Comparison of ENCODE assay signal across 9 cellular contexts in the genomic region with DNA sequence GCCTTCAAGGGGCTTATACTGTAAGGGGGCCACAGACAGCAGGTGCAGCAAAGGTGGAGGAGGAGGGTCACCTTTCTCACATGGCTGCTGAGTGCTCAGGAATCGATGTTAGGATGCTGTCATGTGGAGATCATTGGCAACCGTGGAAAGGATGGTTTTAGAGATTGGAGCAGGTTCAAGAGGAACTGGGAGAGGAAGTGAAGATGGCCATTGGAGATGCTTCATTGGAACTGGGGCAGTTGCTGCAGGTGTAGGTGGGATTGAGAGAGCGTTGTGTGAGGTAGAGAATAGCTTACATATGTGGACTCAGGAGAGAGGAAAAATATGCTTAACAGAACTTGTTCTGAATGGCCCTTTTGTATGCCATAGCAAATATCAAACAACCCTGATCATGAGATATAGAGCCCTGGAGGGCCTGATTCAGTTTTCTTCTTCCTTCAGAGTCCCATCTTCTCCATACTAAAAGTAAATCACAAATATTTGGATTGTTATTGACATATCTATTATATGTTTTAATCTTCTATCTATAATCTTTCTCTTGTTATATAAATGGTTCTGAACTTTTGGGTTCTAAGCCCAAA.
A peak's percentile ranks its signal among the peaks of the same experiment; 100 is the strongest.
DNase-seq lines count a peak whose midpoint lies in the region; ATAC-seq and TF ChIP-seq lines count a peak whose summit lies in the region.
"Had no signal": no experiment of that assay in that cellular context is flagged by ENCODE, and none has a peak within 500 bp of the region (broad histone marks: within the 10 kb centered on the region; RNA-seq: fewer than 3 reads in every experiment).

No MANE protein-coding gene starts in this region.

- no peaks in the 10 kb centered on the region for H3K27me3 ChIP-seq in SU-DHL-6 (ENCODE audit: low read length)
- H3K27me3 ChIP-seq in rectal smooth muscle tissue (ENCODE audit: control insufficient read depth, insufficient read depth, low read length), result no peaks in the 10 kb centered on the region

- no peaks in the 10 kb centered on the region for H3K27me3 Mint-ChIP-seq in T-helper 1 cell treated with Interleukin-12 subunit alpha and Interleukin-12 subunit beta and Interleukin-4 antibody, amounts not matched to agents 30 μg/mL and 1 μg/mL, for 36 hours (ENCODE audit: low read depth)

- no peaks in the 10 kb centered on the region; the same call in 1 of the 2 replicates for H3K79me2 ChIP-seq in SU-DHL-6 (ENCODE audit: insufficient read depth, low read length)

- no peaks in the 10 kb centered on the region for H3K9me2 ChIP-seq in SU-DHL-6 (replicated peaks; ENCODE audit: insufficient read depth, low read length)

- H3K4me1 Mint-ChIP-seq in T-helper 1 cell treated with Interleukin-12 subunit alpha and Interleukin-12 subunit beta and Interleukin-4 antibody, amounts not matched to agents 30 μg/mL and 1 μg/mL, for 36 hours (ENCODE audit: low read depth), result peaks cover 57% of the 10 kb centered on the region

- no peaks in the 10 kb centered on the region for H3K9me3 ChIP-seq in SU-DHL-6 (ENCODE audit: insufficient read depth, low read length)

- TF ChIP-seq CTCF in SU-DHL-6 (IDR thresholded peaks at IDR 0.05; ENCODE audit: insufficient read depth, low read length, poor library complexity, severe bottlenecking), result no peak

- peak overlapping the region; percentile 69 for H3K4me3 Mint-ChIP-seq in T-helper 1 cell treated with Interleukin-12 subunit alpha and Interleukin-12 subunit beta and Interleukin-4 antibody, amounts not matched to agents 30 μg/mL and 1 μg/mL, for 36 hours

- peaks cover 11% of the 10 kb centered on the region for H3F3A ChIP-seq in SU-DHL-6 (ENCODE audit: insufficient read depth)

- no peaks in the 10 kb centered on the region for H4K20me1 ChIP-seq in SU-DHL-6 (ENCODE audit: low read depth, low read length)

- peak overlapping the region; percentile 17 for H2AFZ ChIP-seq in SU-DHL-6 (ENCODE audit: low read depth, low read length, severe bottlenecking)

- no peak for DNase-seq in T-helper 1 cell
- DNase-seq in cerebellar nuclear complex (lab: John Stamatoyannopoulos, UW), result no peak
- DNase-seq in substantia nigra (lab: John Stamatoyannopoulos, UW), result no peak
- no peak for DNase-seq in erythroblast (lab: John Stamatoyannopoulos, UW)

- peaks cover 32% of the 10 kb centered on the region for H3K36me3 Mint-ChIP-seq in T-helper 1 cell treated with Interleukin-12 subunit alpha and Interleukin-12 subunit beta and Interleukin-4 antibody, amounts not matched to agents 30 μg/mL and 1 μg/mL, for 36 hours (ENCODE audit: low read depth)

- ATAC-seq in HG02885 (IDR thresholded peaks at IDR 0.05; ENCODE audit: poor library complexity, unreplicated experiment), result peak; percentile 9
- ATAC-seq: Panc1 had no signal

- peak overlapping the region; percentile 33 for H3K9ac ChIP-seq in SU-DHL-6 (ENCODE audit: low read length)
- no peak overlapping the region for H3K9ac ChIP-seq in rectal smooth muscle tissue (ENCODE audit: low read length)

- peak overlapping the region; percentile 89 for H3K27ac ChIP-seq in SU-DHL-6 (ENCODE audit: low read depth, low read length)
- H3K27ac ChIP-seq in rectal smooth muscle tissue (ENCODE audit: low read depth, low read length), result no peak overlapping the region
- no peak overlapping the region for H3K27ac ChIP-seq in substantia nigra (ENCODE audit: low read depth, low read length, poor library complexity, severe bottlenecking)

- H3K36me3 ChIP-seq in SU-DHL-6 (ENCODE audit: low read length) (no peaks in the 10 kb centered on the region), rectal smooth muscle tissue (ENCODE audit: control insufficient read depth, insufficient read depth, low read length) (no peaks in the 10 kb centered on the region)

- peak overlapping the region; percentile 83 for H3K27ac Mint-ChIP-seq in T-helper 1 cell treated with Interleukin-12 subunit alpha and Interleukin-12 subunit beta and Interleukin-4 antibody, amounts not matched to agents 30 μg/mL and 1 μg/mL, for 36 hours

- H3K4me1 ChIP-seq in rectal smooth muscle tissue (ENCODE audit: control insufficient read depth, insufficient read depth, low read length), result peaks cover 2% of the 10 kb centered on the region

- peak overlapping the region; percentile 15 for H3K4me3 ChIP-seq in SU-DHL-6 (ENCODE audit: insufficient read depth, low read length, poor library complexity, severe bottlenecking)
- H3K4me3 ChIP-seq in rectal smooth muscle tissue (ENCODE audit: low read length), result peak overlapping the region; percentile 13

- peak overlapping the region; percentile 50 for H3K4me2 ChIP-seq in SU-DHL-6 (ENCODE audit: low read depth, low read length, poor library complexity, severe bottlenecking)

- no peak for TF ChIP-seq POLR2A in erythroblast (IDR thresholded peaks at IDR 0.05; ENCODE audit: low read length)

- H3K9me3 Mint-ChIP-seq in T-helper 1 cell treated with Interleukin-12 subunit alpha and Interleukin-12 subunit beta and Interleukin-4 antibody, amounts not matched to agents 30 μg/mL and 1 μg/mL, for 36 hours, result peaks cover 9% of the 10 kb centered on the region
